In the genomic region with DNA sequence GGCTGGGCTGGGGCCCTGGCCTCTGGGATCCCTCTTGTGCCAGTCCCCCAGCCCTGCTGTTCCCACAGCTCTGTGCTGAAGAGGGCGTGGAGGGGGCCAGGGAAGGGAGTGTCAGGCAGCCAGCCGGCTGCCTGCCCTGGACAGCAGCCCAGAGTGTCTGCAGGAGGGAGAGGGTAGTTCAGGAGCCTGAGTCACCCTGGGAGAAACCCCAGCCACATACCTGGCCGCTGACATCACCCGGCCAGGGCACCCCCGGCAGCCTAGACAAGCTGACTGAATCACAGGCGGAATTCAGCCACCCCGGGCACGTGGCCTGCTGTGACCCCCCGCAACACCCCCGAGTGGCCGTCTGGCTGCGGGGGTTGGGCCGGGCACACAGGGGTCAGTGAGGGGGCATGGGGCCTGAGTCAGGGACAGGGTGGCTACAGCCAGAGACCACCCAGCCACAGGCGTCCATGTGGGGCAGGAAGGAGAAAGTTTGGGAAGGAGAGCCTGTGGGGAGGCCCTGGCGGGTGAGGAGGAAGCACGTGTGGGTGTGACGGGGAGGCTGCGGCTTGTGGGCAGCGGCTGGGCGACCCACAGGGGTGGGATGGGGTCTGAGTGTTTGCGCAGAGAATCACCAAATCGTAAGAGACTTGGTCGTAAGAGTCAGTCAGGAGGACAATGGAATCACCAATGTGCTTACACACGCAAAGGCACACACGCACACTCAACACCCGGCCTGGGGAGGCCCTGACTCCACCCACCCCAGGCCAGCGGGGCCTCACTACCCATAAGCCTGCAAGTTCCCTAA, we compare ENCODE assay signal across 1 cellular context.
TF ChIP-seq lines count a peak whose summit lies in the region.

No MANE protein-coding gene starts in this region.

TF ChIP-seq in HepG2, 621 proteins besides CTCF, POLR2A, EP300 and RAD21 (continued from another document and continues in another):
- TF ChIP-seq, protein P1, sequence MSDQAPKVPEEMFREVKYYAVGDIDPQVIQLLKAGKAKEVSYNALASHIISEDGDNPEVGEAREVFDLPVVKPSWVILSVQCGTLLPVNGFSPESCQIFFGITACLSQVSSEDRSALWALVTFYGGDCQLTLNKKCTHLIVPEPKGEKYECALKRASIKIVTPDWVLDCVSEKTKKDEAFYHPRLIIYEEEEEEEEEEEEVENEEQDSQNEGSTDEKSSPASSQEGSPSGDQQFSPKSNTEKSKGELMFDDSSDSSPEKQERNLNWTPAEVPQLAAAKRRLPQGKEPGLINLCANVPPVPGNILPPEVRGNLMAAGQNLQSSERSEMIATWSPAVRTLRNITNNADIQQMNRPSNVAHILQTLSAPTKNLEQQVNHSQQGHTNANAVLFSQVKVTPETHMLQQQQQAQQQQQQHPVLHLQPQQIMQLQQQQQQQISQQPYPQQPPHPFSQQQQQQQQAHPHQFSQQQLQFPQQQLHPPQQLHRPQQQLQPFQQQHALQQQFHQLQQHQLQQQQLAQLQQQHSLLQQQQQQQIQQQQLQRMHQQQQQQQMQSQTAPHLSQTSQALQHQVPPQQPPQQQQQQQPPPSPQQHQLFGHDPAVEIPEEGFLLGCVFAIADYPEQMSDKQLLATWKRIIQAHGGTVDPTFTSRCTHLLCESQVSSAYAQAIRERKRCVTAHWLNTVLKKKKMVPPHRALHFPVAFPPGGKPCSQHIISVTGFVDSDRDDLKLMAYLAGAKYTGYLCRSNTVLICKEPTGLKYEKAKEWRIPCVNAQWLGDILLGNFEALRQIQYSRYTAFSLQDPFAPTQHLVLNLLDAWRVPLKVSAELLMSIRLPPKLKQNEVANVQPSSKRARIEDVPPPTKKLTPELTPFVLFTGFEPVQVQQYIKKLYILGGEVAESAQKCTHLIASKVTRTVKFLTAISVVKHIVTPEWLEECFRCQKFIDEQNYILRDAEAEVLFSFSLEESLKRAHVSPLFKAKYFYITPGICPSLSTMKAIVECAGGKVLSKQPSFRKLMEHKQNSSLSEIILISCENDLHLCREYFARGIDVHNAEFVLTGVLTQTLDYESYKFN (CRISPR knock-in tag; conservative IDR thresholded peaks at IDR 0.05), result peak; percentile 66
- peak; percentile 62; the same call in 1 of the 2 replicates for TF ChIP-seq NR2C2 (CRISPR knock-in tag; IDR thresholded peaks at IDR 0.05; ENCODE audit: borderline replicate concordance)
- TF ChIP-seq ZFP36L1 (CRISPR knock-in tag; IDR thresholded peaks at IDR 0.05), result peak; percentile 70; the same call in 1 of the 2 replicates
- TF ChIP-seq, protein P2, sequence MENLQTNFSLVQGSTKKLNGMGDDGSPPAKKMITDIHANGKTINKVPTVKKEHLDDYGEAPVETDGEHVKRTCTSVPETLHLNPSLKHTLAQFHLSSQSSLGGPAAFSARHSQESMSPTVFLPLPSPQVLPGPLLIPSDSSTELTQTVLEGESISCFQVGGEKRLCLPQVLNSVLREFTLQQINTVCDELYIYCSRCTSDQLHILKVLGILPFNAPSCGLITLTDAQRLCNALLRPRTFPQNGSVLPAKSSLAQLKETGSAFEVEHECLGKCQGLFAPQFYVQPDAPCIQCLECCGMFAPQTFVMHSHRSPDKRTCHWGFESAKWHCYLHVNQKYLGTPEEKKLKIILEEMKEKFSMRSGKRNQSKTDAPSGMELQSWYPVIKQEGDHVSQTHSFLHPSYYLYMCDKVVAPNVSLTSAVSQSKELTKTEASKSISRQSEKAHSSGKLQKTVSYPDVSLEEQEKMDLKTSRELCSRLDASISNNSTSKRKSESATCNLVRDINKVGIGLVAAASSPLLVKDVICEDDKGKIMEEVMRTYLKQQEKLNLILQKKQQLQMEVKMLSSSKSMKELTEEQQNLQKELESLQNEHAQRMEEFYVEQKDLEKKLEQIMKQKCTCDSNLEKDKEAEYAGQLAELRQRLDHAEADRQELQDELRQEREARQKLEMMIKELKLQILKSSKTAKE (CRISPR knock-in tag; IDR thresholded peaks at IDR 0.05; ENCODE audit: borderline replicate concordance), result peak; percentile 96
- TF ChIP-seq HNRNPL (IDR thresholded peaks at IDR 0.05; ENCODE audit: low read depth, low read length), result 0 out of 2 replicates have a peak, but pooled peaks have one; percentile 52
- TF ChIP-seq RBM22 (optimal IDR thresholded peaks at IDR 0.05; ENCODE audit: low read length), result no peak
- no peak for TF ChIP-seq ZSCAN5A (CRISPR knock-in tag; IDR thresholded peaks at IDR 0.05; ENCODE audit: borderline replicate concordance)
- TF ChIP-seq, protein P3, sequence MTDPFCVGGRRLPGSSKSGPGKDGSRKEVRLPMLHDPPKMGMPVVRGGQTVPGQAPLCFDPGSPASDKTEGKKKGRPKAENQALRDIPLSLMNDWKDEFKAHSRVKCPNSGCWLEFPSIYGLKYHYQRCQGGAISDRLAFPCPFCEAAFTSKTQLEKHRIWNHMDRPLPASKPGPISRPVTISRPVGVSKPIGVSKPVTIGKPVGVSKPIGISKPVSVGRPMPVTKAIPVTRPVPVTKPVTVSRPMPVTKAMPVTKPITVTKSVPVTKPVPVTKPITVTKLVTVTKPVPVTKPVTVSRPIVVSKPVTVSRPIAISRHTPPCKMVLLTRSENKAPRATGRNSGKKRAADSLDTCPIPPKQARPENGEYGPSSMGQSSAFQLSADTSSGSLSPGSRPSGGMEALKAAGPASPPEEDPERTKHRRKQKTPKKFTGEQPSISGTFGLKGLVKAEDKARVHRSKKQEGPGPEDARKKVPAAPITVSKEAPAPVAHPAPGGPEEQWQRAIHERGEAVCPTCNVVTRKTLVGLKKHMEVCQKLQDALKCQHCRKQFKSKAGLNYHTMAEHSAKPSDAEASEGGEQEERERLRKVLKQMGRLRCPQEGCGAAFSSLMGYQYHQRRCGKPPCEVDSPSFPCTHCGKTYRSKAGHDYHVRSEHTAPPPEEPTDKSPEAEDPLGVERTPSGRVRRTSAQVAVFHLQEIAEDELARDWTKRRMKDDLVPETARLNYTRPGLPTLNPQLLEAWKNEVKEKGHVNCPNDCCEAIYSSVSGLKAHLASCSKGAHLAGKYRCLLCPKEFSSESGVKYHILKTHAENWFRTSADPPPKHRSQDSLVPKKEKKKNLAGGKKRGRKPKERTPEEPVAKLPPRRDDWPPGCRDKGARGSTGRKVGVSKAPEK (CRISPR knock-in tag; IDR thresholded peaks at IDR 0.05; ENCODE audit: borderline replicate concordance), result 0 out of 2 replicates have a peak, but pooled peaks have one; percentile 33
- TF ChIP-seq RARA (CRISPR knock-in tag; IDR thresholded peaks at IDR 0.05), result peak; percentile 99
- TF ChIP-seq FOXO1 (CRISPR knock-in tag; IDR thresholded peaks at IDR 0.05), result peak; percentile 48; the same call in 1 of the 2 replicates
- TF ChIP-seq ZNF678 (CRISPR knock-in tag; IDR thresholded peaks at IDR 0.05), result 0 out of 2 replicates have a peak, but pooled peaks have one; percentile 23
- TF ChIP-seq KDM5A (IDR thresholded peaks at IDR 0.05; ENCODE audit: borderline replicate concordance, low read length), result no peak
- TF ChIP-seq ZSCAN21 (CRISPR knock-in tag; IDR thresholded peaks at IDR 0.05; ENCODE audit: borderline replicate concordance), result peak; percentile 55; the same call in 1 of the 2 replicates
- TF ChIP-seq, protein P4, sequence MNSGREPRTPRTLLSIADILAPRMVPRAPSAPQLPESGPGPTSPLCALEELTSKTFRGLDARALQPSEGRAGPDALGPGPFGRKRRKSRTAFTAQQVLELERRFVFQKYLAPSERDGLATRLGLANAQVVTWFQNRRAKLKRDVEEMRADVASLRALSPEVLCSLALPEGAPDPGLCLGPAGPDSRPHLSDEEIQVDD (CRISPR knock-in tag; IDR thresholded peaks at IDR 0.05; ENCODE audit: borderline replicate concordance), result no peak
- TF ChIP-seq SMAD3 (CRISPR knock-in tag; IDR thresholded peaks at IDR 0.05), result peak; percentile 4; the same call in 1 of the 2 replicates
- TF ChIP-seq ZBTB8A (CRISPR knock-in tag; IDR thresholded peaks at IDR 0.05; ENCODE audit: borderline replicate concordance, low read depth), result no peak
- 0 out of 2 replicates have a peak, but pooled peaks have one; percentile 42 for TF ChIP-seq POGZ (CRISPR knock-in tag; IDR thresholded peaks at IDR 0.05)
- TF ChIP-seq, protein P5, sequence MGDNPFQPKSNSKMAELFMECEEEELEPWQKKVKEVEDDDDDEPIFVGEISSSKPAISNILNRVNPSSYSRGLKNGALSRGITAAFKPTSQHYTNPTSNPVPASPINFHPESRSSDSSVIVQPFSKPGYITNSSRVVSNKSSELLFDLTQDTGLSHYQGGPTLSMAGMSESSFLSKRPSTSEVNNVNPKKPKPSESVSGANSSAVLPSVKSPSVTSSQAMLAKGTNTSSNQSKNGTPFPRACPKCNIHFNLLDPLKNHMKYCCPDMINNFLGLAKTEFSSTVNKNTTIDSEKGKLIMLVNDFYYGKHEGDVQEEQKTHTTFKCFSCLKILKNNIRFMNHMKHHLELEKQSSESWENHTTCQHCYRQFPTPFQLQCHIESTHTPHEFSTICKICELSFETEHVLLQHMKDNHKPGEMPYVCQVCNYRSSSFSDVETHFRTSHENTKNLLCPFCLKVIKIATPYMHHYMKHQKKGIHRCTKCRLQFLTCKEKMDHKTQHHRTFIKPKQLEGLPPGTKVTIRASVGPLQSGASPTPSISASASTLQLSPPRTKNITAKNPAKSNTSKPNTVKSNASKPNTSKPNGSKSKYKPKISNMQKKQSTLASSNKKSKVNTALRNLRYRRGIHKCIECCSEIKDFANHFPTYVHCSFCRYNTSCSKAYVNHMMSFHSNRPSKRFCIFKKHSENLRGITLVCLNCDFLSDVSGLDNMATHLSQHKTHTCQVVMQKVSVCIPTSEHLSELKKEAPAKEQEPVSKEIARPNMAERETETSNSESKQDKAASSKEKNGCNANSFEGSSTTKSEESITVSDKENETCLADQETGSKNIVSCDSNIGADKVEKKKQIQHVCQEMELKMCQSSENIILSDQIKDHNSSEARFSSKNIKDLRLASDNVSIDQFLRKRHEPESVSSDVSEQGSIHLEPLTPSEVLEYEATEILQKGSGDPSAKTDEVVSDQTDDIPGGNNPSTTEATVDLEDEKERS (CRISPR knock-in tag; IDR thresholded peaks at IDR 0.05), result peak; percentile 36; the same call in 1 of the 2 replicates
- TF ChIP-seq HMGXB4 (CRISPR knock-in tag; IDR thresholded peaks at IDR 0.05; ENCODE audit: borderline replicate concordance in 1 of 2, low read depth in 1 of 2), result peak; percentile 24 to 59; a peak in 3 of 4 replicates
- peak; percentile 50 for TF ChIP-seq ZFX (CRISPR knock-in tag; IDR thresholded peaks at IDR 0.05; ENCODE audit: low read depth)
- TF ChIP-seq KLF6 (CRISPR knock-in tag; IDR thresholded peaks at IDR 0.05), result 0 out of 2 replicates have a peak, but pooled peaks have one; percentile 55
- TF ChIP-seq ZNF646 (CRISPR knock-in tag; IDR thresholded peaks at IDR 0.05), result peak; percentile 47; the same call in 1 of the 2 replicates
- TF ChIP-seq NFYC (CRISPR knock-in tag; IDR thresholded peaks at IDR 0.05), result no peak
- no peak for TF ChIP-seq RFXANK (CRISPR knock-in tag; IDR thresholded peaks at IDR 0.05)
- no peak for TF ChIP-seq PAF1 (CRISPR knock-in tag; IDR thresholded peaks at IDR 0.05)
- peak; percentile 28; the same call in 1 of the 2 replicates for TF ChIP-seq CBFB (CRISPR knock-in tag; IDR thresholded peaks at IDR 0.05)
- peak; percentile 91 for TF ChIP-seq ARNTL (CRISPR knock-in tag; IDR thresholded peaks at IDR 0.05)
